In the genomic region with DNA sequence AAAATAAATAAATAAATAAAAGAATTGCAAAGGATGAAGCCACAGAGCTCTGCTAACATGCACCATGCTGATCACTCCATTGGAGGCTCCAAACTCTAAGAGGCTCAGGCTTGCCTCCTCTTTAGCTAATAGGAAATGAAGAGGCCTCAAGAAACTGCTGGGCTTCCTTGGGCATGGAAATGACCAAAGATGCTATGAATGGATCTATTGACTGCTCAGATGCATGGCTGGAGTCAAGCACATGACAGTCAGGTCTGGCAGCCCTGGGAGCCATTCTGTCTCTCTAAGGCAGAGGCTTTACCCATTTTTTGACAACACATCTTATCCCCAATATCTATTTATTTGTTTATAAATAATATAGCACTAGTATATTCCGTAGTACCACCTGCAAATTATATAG, we compare ENCODE assay signal across 18 cellular contexts.
DNase-seq lines count a peak whose midpoint lies in the region; ATAC-seq and TF ChIP-seq lines count a peak whose summit lies in the region.
"Had no signal": no experiment of that assay in that cellular context is flagged by ENCODE, and none has a peak within 500 bp of the region (broad histone marks: within the 10 kb centered on the region; RNA-seq: fewer than 3 reads in every experiment).

No MANE protein-coding gene starts in this region.

- ATAC-seq in HG03521 (IDR thresholded peaks at IDR 0.05; ENCODE audit: unreplicated experiment), result no peak

- peak; percentile 52 for DNase-seq in epidermal melanocyte (ENCODE audit: insufficient read length, low spot score)
- DNase-seq in SW 1271 (lab: John Stamatoyannopoulos, UW), result no peak
- DNase-seq in stimulated activated naive CD4-positive, alpha-beta T cell treated with Interleukin-2 at 50 U/mL for 16 hours (lab: John Stamatoyannopoulos, UW), result no peak
- DNase-seq: Calu3; CD4-positive, alpha-beta T cell; CD8-positive, alpha-beta memory T cell; COR-L47; DMS53; DMS79 treated with DMSO at 0.1 percent for 48 hours; GF-D8; GOT3; H7; HCEC 1CT had no signal

- TF ChIP-seq CTCF in C4-2B (conservative IDR thresholded peaks at IDR 0.05), result no peak
- no peak for TF ChIP-seq CTCF in VCaP (conservative IDR thresholded peaks at IDR 0.05)

- H3K27ac ChIP-seq in C4-2B (peak overlapping the region; percentile 59; the same call in 1 of the 2 replicates), VCaP (peak overlapping the region; percentile 80)
- H3K27ac ChIP-seq: 22Rv1, BLaER1 had no signal
